ENCODE assay signal across 10 cellular contexts in genomic region chr7:124840435-124840834, GRCh38.
DNase-seq lines count a peak whose midpoint lies in the region; ATAC-seq and TF ChIP-seq lines count a peak whose summit lies in the region.
"Had no signal": no experiment of that assay in that cellular context is flagged by ENCODE, and none has a peak within 500 bp of the region (broad histone marks: within the 10 kb centered on the region; RNA-seq: fewer than 3 reads in every experiment).

No MANE protein-coding gene starts in this region.

- CTCF ChIA-PET in A673 (lab: Charles Lee), result no interaction called here
- CTCF ChIA-PET in HEK293 (lab: Yijun Ruan, JAX), result interaction anchor here (1.3 kb wide), 1 partner anchor 740 kb away, joined by 4 read pairs; no protein-coding TSS in a partner anchor
- CTCF ChIA-PET in naive thymus-derived CD4-positive, alpha-beta T cell (lab: Charles Lee), result no interaction called here

- in situ Hi-C loops in SK-MEL-5 (cut with HindIII; ENCODE audit: low pct_unique_long_range_greater_than_20kb, low sequenced_read_pairs), result no loop called here

- no peak overlapping the region for H3K4me3 Mint-ChIP-seq in CD14-positive monocyte
- no peak overlapping the region for H3K4me3 Mint-ChIP-seq in naive thymus-derived CD4-positive, alpha-beta T cell
- H3K4me3 Mint-ChIP-seq: CD8-positive, alpha-beta memory T cell had no signal

- POLR2A ChIA-PET in A673 (lab: Charles Lee; ENCODE audit: low non-redundant PET), result no interaction called here
- POLR2A ChIA-PET in HEK293 (lab: Yijun Ruan, JAX), result no interaction called here
- POLR2A ChIA-PET in naive thymus-derived CD4-positive, alpha-beta T cell (lab: Charles Lee), result no interaction called here

- no peak overlapping the region for H3K27ac ChIP-seq in A673 (ENCODE audit: low read depth, low read length, poor library complexity, severe bottlenecking)
- no peak overlapping the region for H3K27ac ChIP-seq in HEK293 (ENCODE audit: extremely low read depth, low read depth, low read length)
- H3K27ac ChIP-seq in naive thymus-derived CD4-positive, alpha-beta T cell (ENCODE audit: low read depth, low read length), result no peak overlapping the region

- DNase-seq in A673 (ENCODE audit: low spot score) (peak; percentile 23), SK-MEL-5 (ENCODE audit: low read depth, low spot score) (peak; percentile 76), inferior parietal cortex (ENCODE audit: extremely low spot score) (peak; percentile 38), CD14-positive monocyte (ENCODE audit: low spot score) (no peak), nucleus accumbens (lab: John Stamatoyannopoulos, UW) (no peak)
- no peak for DNase-seq in naive thymus-derived CD4-positive, alpha-beta T cell
- DNase-seq: CD8-positive, alpha-beta memory T cell; T-helper 2 cell had no signal

- peaks cover 8% of the 10 kb centered on the region for H3K4me1 Mint-ChIP-seq in CD14-positive monocyte
- peaks cover 0 to 10% (median 0%) of the 10 kb centered on the region in 7 donors for H3K4me1 Mint-ChIP-seq in naive thymus-derived CD4-positive, alpha-beta T cell

- ATAC-seq in HG02642 (IDR thresholded peaks at IDR 0.05; ENCODE audit: poor library complexity, unreplicated experiment), result no peak
- no peak for ATAC-seq in naive thymus-derived CD4-positive, alpha-beta T cell

- no TSS peak for BruUV-seq in A673 (replicated peaks; lab: Mats Ljungman, UMichigan)

- H3K9me3 Mint-ChIP-seq in CD14-positive monocyte, result no peaks in the 10 kb centered on the region
- peaks cover 0 to 2% (median 0%) of the 10 kb centered on the region in 11 donors for H3K9me3 Mint-ChIP-seq in naive thymus-derived CD4-positive, alpha-beta T cell
- H3K9me3 Mint-ChIP-seq: CD8-positive, alpha-beta memory T cell had no signal

- H3K36me3 ChIP-seq in A673 (ENCODE audit: insufficient read depth, low read length, poor library complexity, severe bottlenecking) (no peaks in the 10 kb centered on the region), HEK293 (ENCODE audit: control insufficient read depth in 2 of 2, insufficient read depth in 1 of 2, low read length in 2 of 2) (no peaks in the 10 kb centered on the region)
- H3K36me3 ChIP-seq in naive thymus-derived CD4-positive, alpha-beta T cell (ENCODE audit: control insufficient read depth in 2 of 3, insufficient read depth in 3 of 3, low read length in 3 of 3), result peaks cover 0 to 2% (median 0%) of the 10 kb centered on the region in 3 experiments

- H3K4me3 ChIP-seq in A673 (ENCODE audit: low read depth, low read length, poor library complexity, severe bottlenecking) (no peak overlapping the region), HEK293 (ENCODE audit: low read depth, low read length) (no peak overlapping the region)
- no peak overlapping the region for H3K4me3 ChIP-seq in naive thymus-derived CD4-positive, alpha-beta T cell (ENCODE audit: low read length)

- H3K27me3 ChIP-seq in A673 (replicated peaks; ENCODE audit: insufficient read depth, low read depth, low read length, poor library complexity), result no peaks in the 10 kb centered on the region
- H3K27me3 ChIP-seq in naive thymus-derived CD4-positive, alpha-beta T cell (ENCODE audit: control insufficient read depth in 2 of 2, insufficient read depth in 2 of 2, low read length in 2 of 2), result no peaks in the 10 kb centered on the region

- TF ChIP-seq CTCF in A673 (conservative IDR thresholded peaks at IDR 0.05; ENCODE audit: low read depth, low read length) (peak; percentile 42; the same call in 1 of the 2 replicates), HEK293 (tag by site-specific recombination; IDR thresholded peaks at IDR 0.05) (no peak), CD14-positive monocyte (IDR thresholded peaks at IDR 0.05) (no peak)

- H3K9me3 ChIP-seq in A673 (ENCODE audit: low read depth, low read length, poor library complexity, severe bottlenecking), result no peaks in the 10 kb centered on the region
- no peaks in the 10 kb centered on the region for H3K9me3 ChIP-seq in HEK293 (ENCODE audit: control insufficient read depth, insufficient read depth, low read depth, low read length)
- H3K9me3 ChIP-seq in naive thymus-derived CD4-positive, alpha-beta T cell (ENCODE audit: control insufficient read depth in 2 of 3, low read length in 3 of 3), result no peaks in the 10 kb centered on the region

- H3K4me1 ChIP-seq in A673 (ENCODE audit: insufficient read depth, low read length, poor library complexity, severe bottlenecking), result no peaks in the 10 kb centered on the region
- no peaks in the 10 kb centered on the region for H3K4me1 ChIP-seq in HEK293 (ENCODE audit: control insufficient read depth, insufficient read depth, low read length)
- H3K4me1 ChIP-seq in naive thymus-derived CD4-positive, alpha-beta T cell (ENCODE audit: control insufficient read depth in 2 of 2, insufficient read depth in 2 of 2, low read length in 2 of 2), result no peaks in the 10 kb centered on the region

- peaks cover 14% of the 10 kb centered on the region in 2 donors for H3K36me3 Mint-ChIP-seq in CD14-positive monocyte
- H3K36me3 Mint-ChIP-seq in naive thymus-derived CD4-positive, alpha-beta T cell, result peaks cover 0 to 34% (median 8%) of the 10 kb centered on the region in 5 donors

- intact Hi-C loops in A673 (cut with micrococcal nuclease; ENCODE audit: unreplicated experiment) (no loop called here), CD14-positive monocyte (cut with micrococcal nuclease) (no loop called here)
- intact Hi-C loops in naive thymus-derived CD4-positive, alpha-beta T cell (cut with micrococcal nuclease), result loop anchor here in 1 of 2 donors (5.0 kb wide), 1 partner anchor 1158 kb away; no protein-coding TSS in a partner anchor

- no peaks in the 10 kb centered on the region for H3K27me3 Mint-ChIP-seq in CD14-positive monocyte (ENCODE audit: low read depth in 3 of 3)
- no peaks in the 10 kb centered on the region for H3K27me3 Mint-ChIP-seq in naive thymus-derived CD4-positive, alpha-beta T cell
- H3K27me3 Mint-ChIP-seq: CD8-positive, alpha-beta memory T cell had no signal

- H3K27ac Mint-ChIP-seq in CD14-positive monocyte, result no peak overlapping the region
- no peak overlapping the region for H3K27ac Mint-ChIP-seq in naive thymus-derived CD4-positive, alpha-beta T cell
- H3K27ac Mint-ChIP-seq: CD8-positive, alpha-beta memory T cell had no signal

TF ChIP-seq in HEK293, 187 proteins besides CTCF, POLR2A, EP300 and RAD21:
- TF ChIP-seq ZNF791 (tag by site-specific recombination; IDR thresholded peaks at IDR 0.05), result no peak
- TF ChIP-seq ZNF654 (tag by site-specific recombination; IDR thresholded peaks at IDR 0.05; ENCODE audit: low read depth), result 0 out of 2 replicates have a peak, but pooled peaks have one; percentile 10

Comparison
In these comparisons a context has a peak if more than half of its experiments do, and no peak if none do; other contexts are left out.
1. DNase-seq: peak in A673 (single experiment), SK-MEL-5 (single experiment) and inferior parietal cortex (single experiment); none in CD14-positive monocyte (single experiment), naive thymus-derived CD4-positive, alpha-beta T cell (0 of 9) and nucleus accumbens (0 of 56).